25 cellular contexts compared by ENCODE assay signal in the genomic region with DNA sequence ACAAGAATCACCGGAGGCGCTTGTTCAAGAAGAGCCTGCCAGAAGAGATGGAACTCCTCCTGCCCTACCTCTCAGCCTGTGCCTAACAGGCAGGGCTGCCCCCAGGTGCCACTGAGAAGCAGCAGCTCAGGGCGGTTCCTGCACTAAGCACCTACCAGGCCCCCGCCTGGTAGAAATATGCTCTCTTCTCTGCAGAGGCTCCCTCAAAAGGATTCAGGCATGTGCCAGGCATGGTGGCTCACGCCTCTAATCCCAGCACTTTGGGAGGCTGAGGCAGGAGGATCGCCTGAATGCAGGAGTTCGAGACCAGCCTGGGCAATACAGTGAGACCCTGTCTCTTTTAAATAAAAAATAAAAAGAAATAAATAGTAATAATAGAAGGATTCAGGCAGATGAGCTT. TPM values are rescaled to one million over a fixed set of nuclear protein-coding genes. Genes with fewer than 3 reads are reported as not detected.
DNase-seq lines count a peak whose midpoint lies in the region; ATAC-seq and TF ChIP-seq lines count a peak whose summit lies in the region.
"Had no signal": no experiment of that assay in that cellular context is flagged by ENCODE, and none has a peak within 500 bp of the region (broad histone marks: within the 10 kb centered on the region; RNA-seq: fewer than 3 reads in every experiment).

No MANE protein-coding gene starts in this region.

- intact Hi-C loops in Panc1 (cut with micrococcal nuclease; ENCODE audit: unreplicated experiment) (no loop called here), head of caudate nucleus (cut with DNase I) (no loop called here), gastrocnemius medialis (cut with DNase I; ENCODE audit: low total_unique reads) (no loop called here)

- H3K4me1 ChIP-seq in Panc1 (ENCODE audit: control insufficient read depth, insufficient read depth, low read length) (peaks cover 88% of the 10 kb centered on the region), gastrocnemius medialis (peaks cover 96 to 98% of the 10 kb centered on the region in 2 donors)

- H3K27me3 ChIP-seq in Panc1 (ENCODE audit: control insufficient read depth, insufficient read depth, low read length) (no peaks in the 10 kb centered on the region), gastrocnemius medialis (no peaks in the 10 kb centered on the region)

- CTCF ChIA-PET in Panc1 (lab: Charles Lee) = interaction anchor here (1.0 kb wide), 1 partner anchor 20 kb away, joined by 5 read pairs; no protein-coding TSS in a partner anchor

- no peaks in the 10 kb centered on the region for H3K27me3 Mint-ChIP-seq in activated naive CD8-positive, alpha-beta T cell treated with anti-CD3 and anti-CD28 coated beads, Interleukin-2, amount 10 ng/mL, durations not matched to agents 7 days and 5 days
- H3K27me3 Mint-ChIP-seq in activated naive CD8-positive, alpha-beta T cell treated with anti-CD3 and anti-CD28 coated beads, Interleukin-2, amount 50 U/mL, for 24 hours = no peaks in the 10 kb centered on the region
- H3K27me3 Mint-ChIP-seq: CD4-positive, alpha-beta T cell had no signal

- H3K4me3 Mint-ChIP-seq in activated naive CD8-positive, alpha-beta T cell treated with anti-CD3 and anti-CD28 coated beads, Interleukin-2, amount 10 ng/mL, durations not matched to agents 7 days and 5 days = no peak overlapping the region
- H3K4me3 Mint-ChIP-seq in activated naive CD8-positive, alpha-beta T cell treated with anti-CD3 and anti-CD28 coated beads, Interleukin-2, amount 50 U/mL, for 24 hours = no peak overlapping the region

- no peak for ATAC-seq in activated naive CD8-positive, alpha-beta T cell treated with anti-CD3 and anti-CD28 coated beads, Interleukin-2, amount 10 ng/mL, durations not matched to agents 7 days and 5 days (ENCODE audit: low read depth)
- ATAC-seq in activated naive CD8-positive, alpha-beta T cell treated with anti-CD3 and anti-CD28 coated beads, Interleukin-2, amount 50 U/mL, for 24 hours = no peak
- no peak for ATAC-seq in Panc1
- no peak for ATAC-seq in gastrocnemius medialis
- no peak for ATAC-seq in GM21360 (IDR thresholded peaks at IDR 0.05; ENCODE audit: unreplicated experiment)
- ATAC-seq: PC-3 had no signal

- H3K9me3 ChIP-seq in Panc1 (ENCODE audit: control insufficient read depth, insufficient read depth, low read depth, low read length) (no peaks in the 10 kb centered on the region), gastrocnemius medialis (no peaks in the 10 kb centered on the region)

- in situ Hi-C loops in Panc1 (cut with HindIII; ENCODE audit: low pct_unique_long_range_greater_than_20kb, low sequenced_read_pairs) = no loop called here
- in situ Hi-C loops in gastrocnemius medialis (cut with MboI; ENCODE audit: low sequenced_read_pairs in 4 of 4) = no loop called here

- TF ChIP-seq POLR2A in gastrocnemius medialis (IDR thresholded peaks at IDR 0.05) = no peak

- TF ChIP-seq CTCF in Panc1 (IDR thresholded peaks at IDR 0.05) (no peak), gastrocnemius medialis (IDR thresholded peaks at IDR 0.05 in 4 of 5, conservative IDR thresholded peaks at IDR 0.05 in 1 of 5) (no peak)

- H3K27ac Mint-ChIP-seq in activated naive CD8-positive, alpha-beta T cell treated with anti-CD3 and anti-CD28 coated beads, Interleukin-2, amount 10 ng/mL, durations not matched to agents 7 days and 5 days = peak overlapping the region; percentile 46
- H3K27ac Mint-ChIP-seq in activated naive CD8-positive, alpha-beta T cell treated with anti-CD3 and anti-CD28 coated beads, Interleukin-2, amount 50 U/mL, for 24 hours = no peak overlapping the region

- H3K9me3 Mint-ChIP-seq in activated naive CD8-positive, alpha-beta T cell treated with anti-CD3 and anti-CD28 coated beads, Interleukin-2, amount 10 ng/mL, durations not matched to agents 7 days and 5 days = no peaks in the 10 kb centered on the region
- no peaks in the 10 kb centered on the region for H3K9me3 Mint-ChIP-seq in activated naive CD8-positive, alpha-beta T cell treated with anti-CD3 and anti-CD28 coated beads, Interleukin-2, amount 50 U/mL, for 24 hours
- H3K9me3 Mint-ChIP-seq: CD4-positive, alpha-beta T cell had no signal

- peaks cover 8% of the 10 kb centered on the region for H3K36me3 Mint-ChIP-seq in activated naive CD8-positive, alpha-beta T cell treated with anti-CD3 and anti-CD28 coated beads, Interleukin-2, amount 10 ng/mL, durations not matched to agents 7 days and 5 days
- H3K36me3 Mint-ChIP-seq in activated naive CD8-positive, alpha-beta T cell treated with anti-CD3 and anti-CD28 coated beads, Interleukin-2, amount 50 U/mL, for 24 hours (ENCODE audit: low read depth) = peaks cover 47% of the 10 kb centered on the region

- peaks cover 59% of the 10 kb centered on the region for H3K4me1 Mint-ChIP-seq in activated naive CD8-positive, alpha-beta T cell treated with anti-CD3 and anti-CD28 coated beads, Interleukin-2, amount 10 ng/mL, durations not matched to agents 7 days and 5 days
- peaks cover 75% of the 10 kb centered on the region for H3K4me1 Mint-ChIP-seq in activated naive CD8-positive, alpha-beta T cell treated with anti-CD3 and anti-CD28 coated beads, Interleukin-2, amount 50 U/mL, for 24 hours

- no peak for DNase-seq in activated naive CD8-positive, alpha-beta T cell treated with anti-CD3 and anti-CD28 coated beads, Interleukin-2, amount 10 ng/mL, durations not matched to agents 7 days and 5 days
- no peak for DNase-seq in activated naive CD8-positive, alpha-beta T cell treated with anti-CD3 and anti-CD28 coated beads, Interleukin-2, amount 50 U/mL, for 24 hours
- DNase-seq in Panc1 (ENCODE audit: low read depth, low spot score) (no peak), head of caudate nucleus (peak in 27 of 42 donors; percentile 27 to 86 (median 52)), gastrocnemius medialis (no peak), NCI-H2227 (lab: John Stamatoyannopoulos, UW; ENCODE audit: unreplicated experiment) (no peak), OCI-M1 (lab: John Stamatoyannopoulos, UW) (no peak)
- DNase-seq: 8988T; ACHN; CD4-positive, alpha-beta T cell; DMS53; GOT3; HCEC 1CT; Karpas-422; NCI-H1092; NCI-H1417 treated with DMSO at 0.1 percent for 48 hours; NCI-H1694 treated with DMSO at 0.1 percent for 48 hours; NCI-H2081 treated with DMSO at 0.1 percent for 48 hours; NCI-H2171; NCI-H524 treated with DMSO at 0.1 percent for 48 hours; NCI-H774; PC-3; SHP77 had no signal

- H3K36me3 ChIP-seq in Panc1 (ENCODE audit: control insufficient read depth, insufficient read depth, low read length) = peaks cover 6% of the 10 kb centered on the region; the same call in 1 of the 2 replicates
- H3K36me3 ChIP-seq in gastrocnemius medialis = no peaks in the 10 kb centered on the region

- POLR2A ChIA-PET in activated naive CD8-positive, alpha-beta T cell treated with anti-CD3 and anti-CD28 coated beads, Interleukin-2, amount 10 ng/mL, durations not matched to agents 7 days and 5 days (lab: Charles Lee) = no interaction called here
- POLR2A ChIA-PET in Panc1 (lab: Charles Lee) = no interaction called here

- no TSS peak for BruUV-seq in Panc1 (replicated peaks; lab: Mats Ljungman, UMichigan)

- H3K27ac ChIP-seq in Panc1 (ENCODE audit: low read length) = peak overlapping the region; percentile 55; the same call in 1 of the 2 replicates
- peak overlapping the region; percentile 91 to 100 (median 98) for H3K27ac ChIP-seq in gastrocnemius medialis
- H3K27ac ChIP-seq: HL-60 had no signal

- H3K4me3 ChIP-seq in Panc1 (ENCODE audit: low read depth in 2 of 2, low read length in 2 of 2) (no peak overlapping the region), gastrocnemius medialis (no peak overlapping the region)

RNA-seq across cellular contexts. Expression of a gene that starts 6.0 kb away (rescaled TPM):
- total RNA-seq in activated naive CD8-positive, alpha-beta T cell treated with anti-CD3 and anti-CD28 coated beads, Interleukin-2, amount 10 ng/mL, durations not matched to agents 7 days and 5 days = 100 to 1,000 TPM; 194 to 199 TPM
- total RNA-seq in Panc1 (2021; ENCODE audit: unreplicated experiment) = 395 TPM
- polyA plus RNA-seq in Panc1 (2012; ENCODE audit: insufficient read length) = 502 TPM
- total RNA-seq in gastrocnemius medialis = 100 to 1,000 TPM; 412 to 611 (median 495) TPM

RNA-seq across cellular contexts. Expression of a gene that starts 30.4 kb away (rescaled TPM):
- 10 to 100 TPM; 19.1 to 24.8 TPM for total RNA-seq in activated naive CD8-positive, alpha-beta T cell treated with anti-CD3 and anti-CD28 coated beads, Interleukin-2, amount 10 ng/mL, durations not matched to agents 7 days and 5 days
- 63.2 TPM for total RNA-seq in Panc1 (2021; ENCODE audit: unreplicated experiment)
- 80.6 TPM for polyA plus RNA-seq in Panc1 (2012; ENCODE audit: insufficient read length)
- 10 to 100 TPM; 18.7 to 30.3 (median 24.4) TPM for total RNA-seq in gastrocnemius medialis

Comparison
In these comparisons a context has a peak if more than half of its experiments do, and no peak if none do; other contexts are left out.
1. DNase-seq: peak in head of caudate nucleus (27 of 42); none in activated naive CD8-positive, alpha-beta T cell treated with anti-CD3 and anti-CD28 coated beads, Interleukin-2, amount 10 ng/mL, durations not matched to agents 7 days and 5 days (single experiment), activated naive CD8-positive, alpha-beta T cell treated with anti-CD3 and anti-CD28 coated beads, Interleukin-2, amount 50 U/mL, for 24 hours (single experiment), Panc1 (single experiment), gastrocnemius medialis (0 of 2), NCI-H2227 (single experiment) and OCI-M1 (single experiment).